1 cellular context compared by ENCODE assay signal in genomic region chr7:74479961-74480829, GRCh38.
TF ChIP-seq lines count a peak whose summit lies in the region.

No MANE protein-coding gene starts in this region.

TF ChIP-seq in K562, 482 proteins besides CTCF, POLR2A, EP300 and RAD21:
- TF ChIP-seq POLR2G (IDR thresholded peaks at IDR 0.05; ENCODE audit: low read depth, low read length) = peak; percentile 17; the same call in 1 of the 2 replicates
- no peak for TF ChIP-seq TFE3 (CRISPR knock-in tag; IDR thresholded peaks at IDR 0.05)
- TF ChIP-seq, protein P1, sequence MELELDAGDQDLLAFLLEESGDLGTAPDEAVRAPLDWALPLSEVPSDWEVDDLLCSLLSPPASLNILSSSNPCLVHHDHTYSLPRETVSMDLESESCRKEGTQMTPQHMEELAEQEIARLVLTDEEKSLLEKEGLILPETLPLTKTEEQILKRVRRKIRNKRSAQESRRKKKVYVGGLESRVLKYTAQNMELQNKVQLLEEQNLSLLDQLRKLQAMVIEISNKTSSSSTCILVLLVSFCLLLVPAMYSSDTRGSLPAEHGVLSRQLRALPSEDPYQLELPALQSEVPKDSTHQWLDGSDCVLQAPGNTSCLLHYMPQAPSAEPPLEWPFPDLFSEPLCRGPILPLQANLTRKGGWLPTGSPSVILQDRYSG (tag; conservative IDR thresholded peaks at IDR 0.05; ENCODE audit: low read depth) = no peak
- TF ChIP-seq FOXK2 (conservative IDR thresholded peaks at IDR 0.05 in 1 of 2, IDR thresholded peaks at IDR 0.05 in 1 of 2; ENCODE audit: low read depth in 2 of 2) = no peak
- TF ChIP-seq, protein P2, sequence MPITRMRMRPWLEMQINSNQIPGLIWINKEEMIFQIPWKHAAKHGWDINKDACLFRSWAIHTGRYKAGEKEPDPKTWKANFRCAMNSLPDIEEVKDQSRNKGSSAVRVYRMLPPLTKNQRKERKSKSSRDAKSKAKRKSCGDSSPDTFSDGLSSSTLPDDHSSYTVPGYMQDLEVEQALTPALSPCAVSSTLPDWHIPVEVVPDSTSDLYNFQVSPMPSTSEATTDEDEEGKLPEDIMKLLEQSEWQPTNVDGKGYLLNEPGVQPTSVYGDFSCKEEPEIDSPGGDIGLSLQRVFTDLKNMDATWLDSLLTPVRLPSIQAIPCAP (CRISPR knock-in tag; IDR thresholded peaks at IDR 0.05; ENCODE audit: borderline replicate concordance) = no peak
- no peak for TF ChIP-seq KAT8 (IDR thresholded peaks at IDR 0.05; ENCODE audit: low read depth)
- no peak for TF ChIP-seq ZC3H4 (CRISPR knock-in tag; IDR thresholded peaks at IDR 0.05; ENCODE audit: borderline replicate concordance)
TF ChIP-seq in K562: peak in this region for 1.
